ENCODE assay signal across 1 cellular context in the genomic region with DNA sequence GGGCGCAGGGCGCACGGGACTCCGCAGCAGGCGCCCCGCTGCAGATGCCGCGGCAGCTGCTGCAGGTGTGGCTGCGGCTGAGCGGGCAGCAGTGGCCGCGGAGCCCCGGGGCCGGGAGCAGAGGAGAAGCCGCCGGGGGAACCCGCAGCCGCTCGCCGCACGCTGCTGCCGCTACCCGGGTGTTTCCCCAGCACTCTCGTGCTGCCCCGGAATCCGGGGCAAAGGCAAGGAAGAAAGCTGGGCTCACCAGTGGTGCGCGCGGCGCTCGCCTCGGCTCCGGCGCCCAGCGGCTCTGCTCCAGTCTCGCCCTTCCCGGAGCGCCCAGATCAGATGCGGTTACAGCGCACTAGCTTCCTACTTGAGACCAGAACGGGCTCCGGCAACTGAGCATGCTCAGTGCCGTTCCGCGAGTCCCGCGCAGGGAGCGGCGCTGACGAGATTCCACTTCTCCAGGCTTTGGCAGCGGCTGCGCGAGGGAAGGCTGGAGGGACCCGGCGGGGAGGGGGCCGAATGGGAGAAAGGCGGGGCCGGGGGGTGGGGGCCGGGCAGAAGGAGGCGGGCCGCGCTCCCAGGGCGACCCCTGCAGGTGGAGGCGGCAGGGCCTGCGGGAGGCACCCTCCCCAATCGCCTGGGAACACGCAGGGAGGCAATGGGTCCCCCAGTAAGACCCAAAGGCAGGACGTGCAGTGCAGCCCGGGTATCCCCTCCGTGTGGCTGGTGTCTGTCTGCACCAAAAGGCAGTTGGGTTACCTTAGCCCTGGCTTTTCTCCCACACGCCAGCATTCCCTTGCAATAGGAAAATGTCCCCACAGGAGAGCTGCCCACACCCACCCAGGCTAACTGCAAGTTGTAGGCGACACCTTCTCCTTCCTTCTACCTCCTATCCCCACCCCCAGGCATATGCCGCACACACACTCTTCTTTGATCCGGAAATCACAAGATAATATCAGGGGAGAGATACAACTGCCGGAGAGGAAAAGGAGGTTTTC.
A peak's percentile ranks its signal among the peaks of the same experiment; 100 is the strongest.
TF ChIP-seq lines count a peak whose summit lies in the region.

Gene APBB2 (minus strand): TSS at position 385 of the 989 bp plus-strand sequence. CDS start 181,288 bp downstream, outside the sequence.

TF ChIP-seq in HepG2, 621 proteins besides CTCF, POLR2A, EP300 and RAD21 (continued from another document and continues in another):
- TF ChIP-seq ARID4A (CRISPR knock-in tag; IDR thresholded peaks at IDR 0.05; ENCODE audit: borderline replicate concordance) (peak; percentile 74), ZNF883 (CRISPR knock-in tag; IDR thresholded peaks at IDR 0.05; ENCODE audit: not compliant biosample characterization) (peak; percentile 38), ZNF282 (IDR thresholded peaks at IDR 0.05; ENCODE audit: partially characterized antibody) (no peak), SMAD3 (CRISPR knock-in tag; IDR thresholded peaks at IDR 0.05) (peak; percentile 35; the same call in 1 of the 2 replicates), ZSCAN29 (CRISPR knock-in tag; conservative IDR thresholded peaks at IDR 0.05) (no peak), HOXA3 (CRISPR knock-in tag; IDR thresholded peaks at IDR 0.05) (peak; percentile 74; the same call in 1 of the 2 replicates), ZKSCAN8 (CRISPR knock-in tag; IDR thresholded peaks at IDR 0.05; ENCODE audit: borderline replicate concordance) (peak; percentile 60; the same call in 1 of the 2 replicates), TAF1 (CRISPR knock-in tag; IDR thresholded peaks at IDR 0.05) (peak; percentile 88), FOXC1 (CRISPR knock-in tag; IDR thresholded peaks at IDR 0.05; ENCODE audit: borderline replicate concordance) (peak; percentile 75; the same call in 1 of the 2 replicates), CEBPZ (IDR thresholded peaks at IDR 0.05; ENCODE audit: low read length) (no peak), ZNF530 (CRISPR knock-in tag; IDR thresholded peaks at IDR 0.05; ENCODE audit: low read depth) (no peak), AGO1 (IDR thresholded peaks at IDR 0.05; ENCODE audit: low read depth, low read length, poor library complexity, severe bottlenecking) (peak; percentile 61), NFKB2 (CRISPR knock-in tag; IDR thresholded peaks at IDR 0.05; ENCODE audit: borderline replicate concordance) (peak; percentile 25; the same call in 1 of the 2 replicates), ATF4 (CRISPR knock-in tag; IDR thresholded peaks at IDR 0.05) (peak in 1 of 2 experiments; percentile 81; a peak in 2 of 4 replicates), MAZ (IDR thresholded peaks at IDR 0.05; ENCODE audit: borderline replicate concordance, low read depth, low read length) (peak; percentile 89), MAZ (CRISPR knock-in tag; IDR thresholded peaks at IDR 0.05; ENCODE audit: low read depth) (peak; percentile 75), ZNF629 (CRISPR knock-in tag; conservative IDR thresholded peaks at IDR 0.05) (no peak), STAG1 (CRISPR knock-in tag; IDR thresholded peaks at IDR 0.05) (peak; percentile 78), ETV6 (CRISPR knock-in tag; conservative IDR thresholded peaks at IDR 0.05) (peak; percentile 53; the same call in 1 of the 2 replicates), CCAR2 (optimal IDR thresholded peaks at IDR 0.05; ENCODE audit: low read depth, low read length) (no peak), FOXK2 (IDR thresholded peaks at IDR 0.05) (no peak), ZNF17 (CRISPR knock-in tag; IDR thresholded peaks at IDR 0.05) (no peak), ZNF598 (CRISPR knock-in tag; IDR thresholded peaks at IDR 0.05; ENCODE audit: borderline replicate concordance) (peak; percentile 33; the same call in 1 of the 2 replicates), MAFK (conservative IDR thresholded peaks at IDR 0.05 in 1 of 2, IDR thresholded peaks at IDR 0.05 in 1 of 2; ENCODE audit: low read length in 2 of 2) (no peak), NONO (IDR thresholded peaks at IDR 0.05) (no peak), NONO (CRISPR knock-in tag; conservative IDR thresholded peaks at IDR 0.05) (peak; percentile 78), YEATS2 (CRISPR knock-in tag; IDR thresholded peaks at IDR 0.05; ENCODE audit: borderline replicate concordance) (peak; percentile 62), ZNF264 (CRISPR knock-in tag; IDR thresholded peaks at IDR 0.05) (no peak), PTBP1 (IDR thresholded peaks at IDR 0.05; ENCODE audit: low read depth, low read length, poor library complexity, severe bottlenecking) (no peak), TCF12 (IDR thresholded peaks at IDR 0.05) (no peak), TCF12 (CRISPR knock-in tag; IDR thresholded peaks at IDR 0.05) (no peak), ATF2 (CRISPR knock-in tag; IDR thresholded peaks at IDR 0.05) (0 out of 2 replicates have a peak, but pooled peaks have one; percentile 21), PRMT3 (CRISPR knock-in tag; IDR thresholded peaks at IDR 0.05; ENCODE audit: borderline replicate concordance, low read depth) (0 out of 2 replicates have a peak, but pooled peaks have one; percentile 33)
- TF ChIP-seq, protein P1, sequence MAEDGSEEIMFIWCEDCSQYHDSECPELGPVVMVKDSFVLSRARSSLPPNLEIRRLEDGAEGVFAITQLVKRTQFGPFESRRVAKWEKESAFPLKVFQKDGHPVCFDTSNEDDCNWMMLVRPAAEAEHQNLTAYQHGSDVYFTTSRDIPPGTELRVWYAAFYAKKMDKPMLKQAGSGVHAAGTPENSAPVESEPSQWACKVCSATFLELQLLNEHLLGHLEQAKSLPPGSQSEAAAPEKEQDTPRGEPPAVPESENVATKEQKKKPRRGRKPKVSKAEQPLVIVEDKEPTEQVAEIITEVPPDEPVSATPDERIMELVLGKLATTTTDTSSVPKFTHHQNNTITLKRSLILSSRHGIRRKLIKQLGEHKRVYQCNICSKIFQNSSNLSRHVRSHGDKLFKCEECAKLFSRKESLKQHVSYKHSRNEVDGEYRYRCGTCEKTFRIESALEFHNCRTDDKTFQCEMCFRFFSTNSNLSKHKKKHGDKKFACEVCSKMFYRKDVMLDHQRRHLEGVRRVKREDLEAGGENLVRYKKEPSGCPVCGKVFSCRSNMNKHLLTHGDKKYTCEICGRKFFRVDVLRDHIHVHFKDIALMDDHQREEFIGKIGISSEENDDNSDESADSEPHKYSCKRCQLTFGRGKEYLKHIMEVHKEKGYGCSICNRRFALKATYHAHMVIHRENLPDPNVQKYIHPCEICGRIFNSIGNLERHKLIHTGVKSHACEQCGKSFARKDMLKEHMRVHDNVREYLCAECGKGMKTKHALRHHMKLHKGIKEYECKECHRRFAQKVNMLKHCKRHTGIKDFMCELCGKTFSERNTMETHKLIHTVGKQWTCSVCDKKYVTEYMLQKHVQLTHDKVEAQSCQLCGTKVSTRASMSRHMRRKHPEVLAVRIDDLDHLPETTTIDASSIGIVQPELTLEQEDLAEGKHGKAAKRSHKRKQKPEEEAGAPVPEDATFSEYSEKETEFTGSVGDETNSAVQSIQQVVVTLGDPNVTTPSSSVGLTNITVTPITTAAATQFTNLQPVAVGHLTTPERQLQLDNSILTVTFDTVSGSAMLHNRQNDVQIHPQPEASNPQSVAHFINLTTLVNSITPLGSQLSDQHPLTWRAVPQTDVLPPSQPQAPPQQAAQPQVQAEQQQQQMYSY (CRISPR knock-in tag; IDR thresholded peaks at IDR 0.05) = peak; percentile 98
- TF ChIP-seq, protein P2, sequence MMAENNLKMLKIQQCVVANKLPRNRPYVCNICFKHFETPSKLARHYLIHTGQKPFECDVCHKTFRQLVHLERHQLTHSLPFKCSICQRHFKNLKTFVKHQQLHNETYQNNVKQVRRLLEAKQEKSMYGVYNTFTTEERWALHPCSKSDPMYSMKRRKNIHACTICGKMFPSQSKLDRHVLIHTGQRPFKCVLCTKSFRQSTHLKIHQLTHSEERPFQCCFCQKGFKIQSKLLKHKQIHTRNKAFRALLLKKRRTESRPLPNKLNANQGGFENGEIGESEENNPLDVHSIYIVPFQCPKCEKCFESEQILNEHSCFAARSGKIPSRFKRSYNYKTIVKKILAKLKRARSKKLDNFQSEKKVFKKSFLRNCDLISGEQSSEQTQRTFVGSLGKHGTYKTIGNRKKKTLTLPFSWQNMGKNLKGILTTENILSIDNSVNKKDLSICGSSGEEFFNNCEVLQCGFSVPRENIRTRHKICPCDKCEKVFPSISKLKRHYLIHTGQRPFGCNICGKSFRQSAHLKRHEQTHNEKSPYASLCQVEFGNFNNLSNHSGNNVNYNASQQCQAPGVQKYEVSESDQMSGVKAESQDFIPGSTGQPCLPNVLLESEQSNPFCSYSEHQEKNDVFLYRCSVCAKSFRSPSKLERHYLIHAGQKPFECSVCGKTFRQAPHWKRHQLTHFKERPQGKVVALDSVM (CRISPR knock-in tag; IDR thresholded peaks at IDR 0.05) = peak; percentile 30; the same call in 1 of the 2 replicates
